12 cellular contexts compared by ENCODE assay signal in the genomic region with DNA sequence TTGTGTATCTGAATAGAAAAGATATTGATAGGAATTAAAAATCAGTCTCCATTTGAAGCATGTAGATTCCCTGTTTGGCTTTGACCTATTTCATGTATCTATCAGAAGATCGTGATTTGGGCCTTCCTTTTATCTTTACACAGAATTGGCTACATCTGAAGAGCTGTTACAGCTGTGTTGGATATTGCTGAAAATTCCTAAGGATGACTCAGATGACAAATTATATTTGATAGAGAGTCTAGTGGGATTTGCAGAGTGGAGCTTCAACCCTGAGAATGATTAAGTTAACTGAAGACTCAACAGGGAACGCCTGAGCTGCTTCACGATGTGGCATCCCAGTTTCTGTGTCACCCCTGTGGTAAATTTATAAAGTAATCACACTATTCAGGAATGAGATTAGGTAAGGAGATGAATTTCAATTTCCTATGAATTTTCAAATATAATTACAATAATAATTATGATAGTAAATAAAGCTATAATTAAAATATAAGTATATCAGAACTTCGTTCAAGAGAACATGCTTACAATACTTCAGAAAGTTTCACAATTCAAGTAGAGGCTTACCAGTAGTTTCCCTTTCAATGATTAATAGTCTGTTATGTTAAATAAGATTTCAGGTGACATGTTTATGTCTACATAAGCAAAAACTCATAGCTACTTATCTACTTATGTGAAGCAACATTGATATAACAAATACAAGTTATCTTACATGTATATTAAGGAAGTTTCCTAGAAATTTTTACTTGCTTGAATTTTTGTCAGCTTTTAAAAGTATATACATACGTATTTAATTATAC. TPM values are rescaled to one million over a fixed set of nuclear protein-coding genes. Genes with fewer than 3 reads are reported as not detected.
A peak's percentile ranks its signal among the peaks of the same experiment; 100 is the strongest.
DNase-seq lines count a peak whose midpoint lies in the region; TF ChIP-seq lines count a peak whose summit lies in the region.
"Had no signal": no experiment of that assay in that cellular context is flagged by ENCODE, and none has a peak within 500 bp of the region (broad histone marks: within the 10 kb centered on the region; RNA-seq: fewer than 3 reads in every experiment).

No MANE protein-coding gene starts in this region.

- 33% methylated on average over 5 of the region's 5 CpGs for WGBS in SK-N-SH (ENCODE audit: low lambda C conversion rate)

- H3K27me3 ChIP-seq in SK-N-SH (ENCODE audit: insufficient read depth) (no peaks in the 10 kb centered on the region), skeletal muscle satellite cell (ENCODE audit: control insufficient read depth, insufficient read depth, low read length) (no peaks in the 10 kb centered on the region)

- TF ChIP-seq CTCF in SK-N-SH (IDR thresholded peaks at IDR 0.05) (no peak), GM10266 (IDR thresholded peaks at IDR 0.05; ENCODE audit: control insufficient read depth, insufficient read depth, low read depth, missing control alignments) (no peak)

- H3K9ac ChIP-seq in SK-N-SH (peak overlapping the region; percentile 23; the same call in 1 of the 2 replicates), skeletal muscle satellite cell (ENCODE audit: low read depth, low read length) (peak overlapping the region; percentile 16)

- CTCF ChIA-PET in SK-N-SH (lab: Yijun Ruan, JAX), result no interaction called here

- H3K4me1 ChIP-seq in SK-N-SH (ENCODE audit: control insufficient read depth in 1 of 2, insufficient read depth in 2 of 2, low read depth in 1 of 2, low read length in 1 of 2) (peaks cover 0 to 27% of the 10 kb centered on the region in 2 experiments; a peak in 3 of 4 replicates), skeletal muscle satellite cell (ENCODE audit: control insufficient read depth, insufficient read depth, low read length) (peaks cover 52% of the 10 kb centered on the region)

- H3K27ac ChIP-seq in SK-N-SH (ENCODE audit: low read depth in 2 of 2, low read length in 1 of 2), result peak overlapping the region; percentile 62 to 69

- peak; percentile 62 for DNase-seq in GM04503 (ENCODE audit: low read depth)
- no peak for DNase-seq in SK-N-SH
- peak; percentile 40 for DNase-seq in glomerular visceral epithelial cell (ENCODE audit: extremely low spot score)
- DNase-seq in stimulated activated naive CD4-positive, alpha-beta T cell treated with Interleukin-2 at 50 U/mL for 16 hours (lab: John Stamatoyannopoulos, UW), result no peak
- no peak for DNase-seq in NCI-H1105 treated with DMSO at 0.1 percent for 48 hours (lab: John Stamatoyannopoulos, UW)
- DNase-seq in NCI-H2081 (lab: John Stamatoyannopoulos, UW), result no peak
- no peak for DNase-seq in GM10266 (ENCODE audit: extremely low spot score)
- DNase-seq: activated CD4-positive, alpha-beta T cell treated with anti-CD3 and anti-CD28 coated beads, Interleukin-2, amount 10 ng/mL, durations not matched to agents 24 days and 14 days; COR-L47; hippocampal formation; NCI-H1048 had no signal

- H2AFZ ChIP-seq in SK-N-SH (ENCODE audit: low read depth), result peak overlapping the region; percentile 56; the same call in 1 of the 2 replicates

- no peaks in the 10 kb centered on the region; the same call in 1 of the 2 replicates for H3K9me2 ChIP-seq in SK-N-SH

- no peaks in the 10 kb centered on the region for H4K20me1 ChIP-seq in SK-N-SH (ENCODE audit: insufficient read depth)

- H3K4me3 ChIP-seq in SK-N-SH (ENCODE audit: low read depth in 2 of 2, low read length in 1 of 2) (no peak overlapping the region), skeletal muscle satellite cell (ENCODE audit: low read length) (no peak overlapping the region)

- peaks cover 37% of the 10 kb centered on the region for H3F3A ChIP-seq in SK-N-SH (replicated peaks; ENCODE audit: insufficient read depth)

- POLR2A ChIA-PET in SK-N-SH (lab: Yijun Ruan, JAX), result no interaction called here

- TF ChIP-seq EP300 in SK-N-SH (IDR thresholded peaks at IDR 0.05; ENCODE audit: borderline replicate concordance in 1 of 2, low read depth in 1 of 2, low read length in 1 of 2), result peak in 1 of 2 experiments; percentile 76; a peak in 3 of 4 replicates

- H3K36me3 ChIP-seq in SK-N-SH (replicated peaks in 1 of 2; ENCODE audit: control insufficient read depth in 1 of 2, insufficient read depth in 2 of 2, low read length in 1 of 2), result no peaks in the 10 kb centered on the region
- H3K36me3 ChIP-seq in skeletal muscle satellite cell (ENCODE audit: insufficient read depth, low read length), result no peaks in the 10 kb centered on the region

- TF ChIP-seq RAD21 in SK-N-SH (IDR thresholded peaks at IDR 0.05; ENCODE audit: low read length), result no peak

- H3K4me2 ChIP-seq in SK-N-SH, result peak overlapping the region; percentile 36
- H3K4me2 ChIP-seq in skeletal muscle satellite cell (ENCODE audit: low read length), result peak overlapping the region; percentile 50

- no peaks in the 10 kb centered on the region for H3K9me3 ChIP-seq in SK-N-SH
- no peaks in the 10 kb centered on the region for H3K9me3 ChIP-seq in skeletal muscle satellite cell (replicated peaks; ENCODE audit: low read length)

- H3K79me2 ChIP-seq in SK-N-SH (ENCODE audit: insufficient read depth), result peaks cover 9% of the 10 kb centered on the region

TF ChIP-seq in SK-N-SH, 30 proteins besides CTCF, POLR2A, EP300 and RAD21 (continues in another document):
- TF ChIP-seq RXRA (IDR thresholded peaks at IDR 0.05; ENCODE audit: borderline replicate concordance, low read depth) (peak; percentile 19; the same call in 1 of the 2 replicates), EZH2phosphoT487 (IDR thresholded peaks at IDR 0.05; ENCODE audit: borderline replicate concordance, low read depth) (no peak), TEAD4 (IDR thresholded peaks at IDR 0.05; ENCODE audit: borderline replicate concordance, insufficient read depth) (peak; percentile 71), ELF1 (IDR thresholded peaks at IDR 0.05) (no peak), TCF12 (IDR thresholded peaks at IDR 0.05) (peak; percentile 93), TAF1 (IDR thresholded peaks at IDR 0.05; ENCODE audit: borderline replicate concordance, low read depth, low read length) (0 out of 2 replicates have a peak, but pooled peaks have one; percentile 42), RCOR1 (IDR thresholded peaks at IDR 0.05; ENCODE audit: low read length) (no peak), NRF1 (IDR thresholded peaks at IDR 0.05; ENCODE audit: low read depth, low read length) (no peak), CHD2 (IDR thresholded peaks at IDR 0.05; ENCODE audit: low read length, partially characterized antibody) (no peak), ZBTB33 (IDR thresholded peaks at IDR 0.05; ENCODE audit: borderline replicate concordance, low read depth) (no peak)
- TF ChIP-seq, protein P1, sequence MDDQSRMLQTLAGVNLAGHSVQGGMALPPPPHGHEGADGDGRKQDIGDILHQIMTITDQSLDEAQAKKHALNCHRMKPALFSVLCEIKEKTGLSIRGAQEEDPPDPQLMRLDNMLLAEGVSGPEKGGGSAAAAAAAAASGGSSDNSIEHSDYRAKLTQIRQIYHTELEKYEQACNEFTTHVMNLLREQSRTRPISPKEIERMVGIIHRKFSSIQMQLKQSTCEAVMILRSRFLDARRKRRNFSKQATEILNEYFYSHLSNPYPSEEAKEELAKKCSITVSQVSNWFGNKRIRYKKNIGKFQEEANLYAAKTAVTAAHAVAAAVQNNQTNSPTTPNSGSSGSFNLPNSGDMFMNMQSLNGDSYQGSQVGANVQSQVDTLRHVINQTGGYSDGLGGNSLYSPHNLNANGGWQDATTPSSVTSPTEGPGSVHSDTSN (IDR thresholded peaks at IDR 0.05), result peak; percentile 88
- TF ChIP-seq, protein P2, sequence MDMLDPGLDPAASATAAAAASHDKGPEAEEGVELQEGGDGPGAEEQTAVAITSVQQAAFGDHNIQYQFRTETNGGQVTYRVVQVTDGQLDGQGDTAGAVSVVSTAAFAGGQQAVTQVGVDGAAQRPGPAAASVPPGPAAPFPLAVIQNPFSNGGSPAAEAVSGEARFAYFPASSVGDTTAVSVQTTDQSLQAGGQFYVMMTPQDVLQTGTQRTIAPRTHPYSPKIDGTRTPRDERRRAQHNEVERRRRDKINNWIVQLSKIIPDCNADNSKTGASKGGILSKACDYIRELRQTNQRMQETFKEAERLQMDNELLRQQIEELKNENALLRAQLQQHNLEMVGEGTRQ (IDR thresholded peaks at IDR 0.05; ENCODE audit: borderline replicate concordance, low read depth, low read length), result no peak

RNA-seq across cellular contexts. Expression of gene COL3A1, which starts 4.7 kb away (rescaled TPM):
- polyA plus RNA-seq in SK-N-SH (2012; rRNA removed), result 900 and 987 TPM in 2 replicates
- polyA plus RNA-seq in SK-N-SH (2012; cell fraction: cytosol; rRNA removed), result 795 and 912 TPM in 2 replicates
- polyA plus RNA-seq in SK-N-SH (2012; cell fraction: nucleus; rRNA removed), result 770 and 1,016 TPM in 2 replicates
- total RNA-seq in skeletal muscle satellite cell (2012; rRNA removed), result 609 and 867 TPM in 2 replicates
- total RNA-seq: activated CD4-positive, alpha-beta T cell treated with anti-CD3 and anti-CD28 coated beads, Interleukin-2, amount 10 ng/mL, durations not matched to agents 24 days and 14 days had no signal

Comparison
In these comparisons a context has a peak if more than half of its experiments do, and no peak if none do; other contexts are left out.
1. DNase-seq: peak in GM04503 (single experiment) and glomerular visceral epithelial cell (single experiment); none in SK-N-SH (single experiment), stimulated activated naive CD4-positive, alpha-beta T cell treated with Interleukin-2 at 50 U/mL for 16 hours (single experiment), NCI-H1105 treated with DMSO at 0.1 percent for 48 hours (single experiment), NCI-H2081 (0 of 2) and GM10266 (single experiment).